1 cellular context compared by ENCODE assay signal in the genomic region with DNA sequence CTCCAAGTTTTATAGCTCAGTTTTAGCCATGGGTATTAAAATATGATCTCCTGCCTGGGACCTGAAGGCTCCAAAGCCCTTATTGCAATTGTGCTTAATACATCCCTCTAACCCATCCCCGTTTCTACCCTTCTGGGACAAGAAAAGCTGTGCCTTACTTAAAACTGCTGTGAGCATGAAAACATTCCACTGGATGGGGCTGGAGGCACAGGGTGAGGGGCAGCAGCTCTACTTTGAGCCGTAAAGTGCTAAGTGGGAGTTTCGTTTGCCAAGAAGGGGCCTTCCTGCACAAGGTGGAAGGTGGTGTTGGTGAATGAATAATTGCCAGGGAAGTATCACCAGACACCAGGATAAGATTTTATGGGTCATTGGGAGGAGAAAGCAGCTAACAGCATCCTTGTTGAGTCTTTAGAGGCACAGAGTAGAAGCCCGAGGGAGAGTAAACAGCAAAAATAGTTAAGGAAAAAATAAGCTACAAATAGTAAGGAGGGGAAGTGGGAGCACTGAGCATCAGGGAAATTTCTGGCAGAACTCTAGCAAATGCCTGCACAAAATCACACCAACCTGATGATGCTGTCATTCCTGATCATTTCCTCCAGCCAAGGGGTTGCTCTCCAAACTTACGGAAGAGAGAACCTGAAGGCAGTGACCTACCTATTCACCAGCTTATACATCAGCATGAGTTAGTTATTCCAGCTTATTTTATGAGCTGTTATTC.
TF ChIP-seq lines count a peak whose summit lies in the region.

No MANE protein-coding gene starts in this region.

TF ChIP-seq in IMR-90, 13 proteins besides CTCF, POLR2A, EP300 and RAD21:
- TF ChIP-seq FOS (IDR thresholded peaks at IDR 0.05; ENCODE audit: low read depth, low read length), result no peak
- no peak for TF ChIP-seq MXI1 (IDR thresholded peaks at IDR 0.05; ENCODE audit: borderline replicate concordance, low read depth, low read length)
- TF ChIP-seq RFX5 (IDR thresholded peaks at IDR 0.05; ENCODE audit: low read depth, low read length), result no peak
- no peak for TF ChIP-seq SMC3 (IDR thresholded peaks at IDR 0.05; ENCODE audit: low read depth, low read length)
- TF ChIP-seq RCOR1 (IDR thresholded peaks at IDR 0.05; ENCODE audit: insufficient replicate concordance, low read length), result no peak
- no peak for TF ChIP-seq NFE2L2 (IDR thresholded peaks at IDR 0.05; ENCODE audit: low read depth, low read length)
